23 cellular contexts compared by ENCODE assay signal in genomic region chr9:116174347-116174746, GRCh38. TPM values are rescaled to one million over a fixed set of nuclear protein-coding genes. Genes with fewer than 3 reads are reported as not detected.
DNase-seq lines count a peak whose midpoint lies in the region; ATAC-seq and TF ChIP-seq lines count a peak whose summit lies in the region.
"Had no signal": no experiment of that assay in that cellular context is flagged by ENCODE, and none has a peak within 500 bp of the region (broad histone marks: within the 10 kb centered on the region; RNA-seq: fewer than 3 reads in every experiment).

No MANE protein-coding gene starts in this region.

- no peaks in the 10 kb centered on the region for H3K36me3 ChIP-seq in mammary epithelial cell (ENCODE audit: insufficient read depth, low read length)
- H3K36me3 ChIP-seq: esophagus muscularis mucosa, tibial nerve had no signal

- H3K9ac ChIP-seq in mammary epithelial cell (ENCODE audit: insufficient read depth, low read length) = no peak overlapping the region

- no peaks in the 10 kb centered on the region for H3K9me3 ChIP-seq in mammary epithelial cell (replicated peaks; ENCODE audit: insufficient read depth, low read length)
- H3K9me3 ChIP-seq: esophagus muscularis mucosa, psoas muscle, tibial nerve had no signal

- peaks cover under 1% of the 10 kb centered on the region for H4K20me1 ChIP-seq in mammary epithelial cell (ENCODE audit: insufficient read depth, low read length)

- no TSS peak for BruUV-seq in mammary epithelial cell (replicated peaks; lab: Mats Ljungman, UMichigan)

- CTCF ChIA-PET in mammary epithelial cell (lab: Charles Lee; ENCODE audit: low non-redundant PET) = no interaction called here

- H3K4me1 ChIP-seq in mammary epithelial cell (ENCODE audit: insufficient read depth, low read length) = no peaks in the 10 kb centered on the region
- H3K4me1 ChIP-seq: esophagus muscularis mucosa, psoas muscle, tibial nerve had no signal

- dilution Hi-C loops in mammary epithelial cell (cut with HindIII; ENCODE audit: low sequenced_read_pairs) = no loop called here

- no peak overlapping the region for H3K27ac ChIP-seq in mammary epithelial cell (ENCODE audit: insufficient read depth, low read depth, low read length)
- H3K27ac ChIP-seq: esophagus muscularis mucosa, psoas muscle, tibial nerve had no signal

- no peak overlapping the region for H2AFZ ChIP-seq in mammary epithelial cell (ENCODE audit: low read depth, low read length)

- WGBS in mammary epithelial cell (ENCODE audit: low coverage, missing lambda C conversion rate) = 0% methylated on average over 1 of the region's 1 CpG

- intact Hi-C loops in mammary epithelial cell (cut with micrococcal nuclease) = no loop called here

- no peak overlapping the region for H3K4me2 ChIP-seq in mammary epithelial cell (ENCODE audit: insufficient read depth, low read depth, low read length)
- H3K4me2 ChIP-seq: smooth muscle cell had no signal

- no peak for TF ChIP-seq CTCF in mammary epithelial cell (conservative IDR thresholded peaks at IDR 0.05 in 1 of 2, IDR thresholded peaks at IDR 0.05 in 1 of 2; ENCODE audit: extremely low read depth in 1 of 2, insufficient read depth in 1 of 2, low read depth in 1 of 2, low read length in 2 of 2)

- no peak for ATAC-seq in GM18858 (IDR thresholded peaks at IDR 0.05; ENCODE audit: unreplicated experiment)
- ATAC-seq: activated T-cell treated with anti-CD3 and anti-CD28 coated beads, Interleukin-2, amount 50 U/mL, for 72 hours; psoas muscle had no signal

- no peaks in the 10 kb centered on the region for H3K27me3 ChIP-seq in mammary epithelial cell (ENCODE audit: insufficient read depth, low read length)
- H3K27me3 ChIP-seq: esophagus muscularis mucosa, tibial nerve had no signal

- no peak overlapping the region for H3K4me3 ChIP-seq in mammary epithelial cell (replicated peaks in 1 of 3; ENCODE audit: insufficient read depth in 1 of 3, low read depth in 2 of 3, low read length in 3 of 3)
- H3K4me3 ChIP-seq: esophagus muscularis mucosa, psoas muscle, smooth muscle cell, tibial nerve had no signal

- in situ Hi-C loops in mammary epithelial cell (cut with MboI; ENCODE audit: low sequenced_read_pairs in 2 of 2) = loop anchor here (25.0 kb wide), 2 partner anchors 313 to 587 kb away; no protein-coding TSS in a partner anchor

- DNase-seq in EH (ENCODE audit: low read depth) = peak; percentile 31
- peak; percentile 30 for DNase-seq in LoVo (ENCODE audit: low spot score)
- DNase-seq in mammary epithelial cell = peak; percentile 57
- peak; percentile 69 for DNase-seq in iris pigment epithelial cell (ENCODE audit: low read depth)
- no peak for DNase-seq in NCI-H1694 (lab: John Stamatoyannopoulos, UW)
- DNase-seq in HUDEP-2 (lab: John Stamatoyannopoulos, UW; ENCODE audit: unreplicated experiment in 76 of 76) = no peak
- no peak for DNase-seq in activated CD4-positive, CD25-positive, alpha-beta regulatory T cell (lab: John Stamatoyannopoulos, UW)
- DNase-seq: activated CD4-positive, alpha-beta T cell treated with anti-CD3 and anti-CD28 coated beads for 1 hour; activated naive CD4-positive, alpha-beta T cell treated with anti-CD3 and anti-CD28 coated beads, Interleukin-2, amount 10 ng/mL, durations not matched to agents 7 days and 5 days; activated T-cell treated with anti-CD3 and anti-CD28 coated beads, Interleukin-2, amount 50 U/mL, for 72 hours; aorta; CD4-positive, CD25-positive, alpha-beta regulatory T cell; effector CD8-positive, alpha-beta T cell; H9; NCI-H187; psoas muscle; RPMI8226; stimulated activated CD4-positive, alpha-beta T cell treated with anti-CD3 and anti-CD28 coated beads, Interleukin-4, amount 100 ng/mL, for 1 hour had no signal

- no peaks in the 10 kb centered on the region for H3K79me2 ChIP-seq in mammary epithelial cell (ENCODE audit: insufficient read depth, low read length)

RNA-seq across cellular contexts. Expression of gene PAPPA, which starts 20.8 kb away (rescaled TPM):
- under 1 TPM in 1 of 2 donors, not detected in 1; 0.33 TPM for total RNA-seq in mammary epithelial cell
- polyA plus RNA-seq in mammary epithelial cell = 0.06 TPM
- not detected for polyA minus RNA-seq in mammary epithelial cell
- total RNA-seq: activated CD8-positive, alpha-beta memory T cell treated with anti-CD3 and anti-CD28 coated beads for 36 hours; activated T-cell treated with anti-CD3 and anti-CD28 coated beads, Interleukin-2, amount 50 U/mL, for 72 hours had no signal

Comparison
In these comparisons a context has a peak if more than half of its experiments do, and no peak if none do; other contexts are left out.
1. DNase-seq: peak in EH (single experiment), LoVo (single experiment), mammary epithelial cell (single experiment) and iris pigment epithelial cell (single experiment); none in NCI-H1694 (single experiment), HUDEP-2 (0 of 76) and activated CD4-positive, CD25-positive, alpha-beta regulatory T cell (0 of 4).